Comparison of ENCODE assay signal across 17 cellular contexts in the genomic region with DNA sequence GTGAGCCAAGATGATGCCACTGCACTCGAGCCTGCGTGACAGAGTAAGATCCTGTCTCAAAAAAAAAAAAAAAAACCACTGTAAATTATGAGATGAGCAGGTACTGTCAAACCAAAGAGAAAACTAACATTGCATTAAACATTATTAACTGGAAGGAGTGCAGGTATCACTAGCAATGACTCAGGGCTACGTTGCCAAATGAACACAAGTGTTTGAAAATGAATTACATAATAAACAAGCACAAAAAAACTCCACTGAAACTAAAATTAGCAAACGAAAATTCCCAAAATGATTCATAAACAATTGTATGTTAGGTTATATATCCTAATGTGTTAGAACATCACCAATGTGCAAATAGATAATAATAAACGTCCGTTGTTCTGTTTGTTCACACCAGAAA. TPM values are rescaled to one million over a fixed set of nuclear protein-coding genes. Genes with fewer than 3 reads are reported as not detected.
A peak's percentile ranks its signal among the peaks of the same experiment; 100 is the strongest.
DNase-seq lines count a peak whose midpoint lies in the region; ATAC-seq and TF ChIP-seq lines count a peak whose summit lies in the region.
"Had no signal": no experiment of that assay in that cellular context is flagged by ENCODE, and none has a peak within 500 bp of the region (broad histone marks: within the 10 kb centered on the region; RNA-seq: fewer than 3 reads in every experiment).

No MANE protein-coding gene starts in this region.

- H3K4me3 ChIP-seq in SK-N-SH (ENCODE audit: low read depth in 2 of 2, low read length in 1 of 2) = no peak overlapping the region
- no peak overlapping the region for H3K4me3 ChIP-seq in RWPE2 (ENCODE audit: severe bottlenecking)
- no peak overlapping the region for H3K4me3 ChIP-seq in skeletal muscle satellite cell (ENCODE audit: low read length)
- H3K4me3 ChIP-seq: SJSA1 had no signal

- no peaks in the 10 kb centered on the region for H3K9me3 ChIP-seq in SK-N-SH
- H3K9me3 ChIP-seq in RWPE2 (ENCODE audit: severe bottlenecking) = no peaks in the 10 kb centered on the region
- H3K9me3 ChIP-seq in skeletal muscle satellite cell (replicated peaks; ENCODE audit: low read length) = no peaks in the 10 kb centered on the region
- H3K9me3 ChIP-seq: SJSA1 had no signal

- H3K27ac ChIP-seq in SK-N-SH (ENCODE audit: low read depth in 2 of 2, low read length in 1 of 2) (peak overlapping the region; percentile 77 to 82), RWPE2 (ENCODE audit: poor library complexity, severe bottlenecking) (peak overlapping the region; percentile 72)
- H3K27ac ChIP-seq: SJSA1 had no signal

- H3K27me3 ChIP-seq in SK-N-SH (ENCODE audit: insufficient read depth) (no peaks in the 10 kb centered on the region), RWPE2 (ENCODE audit: insufficient read depth, poor library complexity, severe bottlenecking) (no peaks in the 10 kb centered on the region), skeletal muscle satellite cell (ENCODE audit: control insufficient read depth, insufficient read depth, low read length) (no peaks in the 10 kb centered on the region)
- H3K27me3 ChIP-seq: SJSA1 had no signal

- H2AFZ ChIP-seq in SK-N-SH (ENCODE audit: low read depth) = no peak overlapping the region

- DNase-seq in SK-N-SH (no peak), RWPE2 (ENCODE audit: low spot score) (no peak), omental fat pad (ENCODE audit: low spot score) (no peak), type B pancreatic cell (ENCODE audit: extremely low spot score, unreplicated experiment) (no peak)
- no peak for DNase-seq in central memory CD8-positive, alpha-beta T cell (ENCODE audit: low spot score in 2 of 2)
- DNase-seq in activated naive CD4-positive, alpha-beta T cell treated with anti-CD3 and anti-CD28 coated beads, Interleukin-2, amount 50 U/mL, for 72 hours (ENCODE audit: low spot score in 2 of 2) = no peak
- DNase-seq: Calu3, KBM-7, MV-4-11, NCI-H1694 treated with DMSO at 0.1 percent for 48 hours, NCI-H2227 treated with DMSO at 0.1 percent for 48 hours, NCI-H510A treated with DMSO at 0.1 percent for 48 hours, NCI-H774 had no signal

- TF ChIP-seq EP300 in SK-N-SH (IDR thresholded peaks at IDR 0.05; ENCODE audit: borderline replicate concordance in 1 of 2, low read depth in 1 of 2, low read length in 1 of 2) = no peak

- POLR2A ChIA-PET in SK-N-SH (lab: Yijun Ruan, JAX) = interaction anchor here (1.0 kb wide), 1 partner anchor 50 kb away, joined by 3 read pairs; no protein-coding TSS in a partner anchor

- H3K9me2 ChIP-seq in SK-N-SH = no peaks in the 10 kb centered on the region

- TF ChIP-seq CTCF in SK-N-SH (IDR thresholded peaks at IDR 0.05) (no peak), RWPE2 (IDR thresholded peaks at IDR 0.05; ENCODE audit: poor library complexity, severe bottlenecking) (no peak), omental fat pad (IDR thresholded peaks at IDR 0.05) (no peak), type B pancreatic cell (conservative IDR thresholded peaks at IDR 0.05) (no peak)

- H3K4me1 ChIP-seq in SK-N-SH (ENCODE audit: control insufficient read depth in 1 of 2, insufficient read depth in 2 of 2, low read depth in 1 of 2, low read length in 1 of 2) (peaks cover 10 to 25% of the 10 kb centered on the region in 2 experiments), RWPE2 (ENCODE audit: insufficient read depth, poor library complexity, severe bottlenecking) (peaks cover 42% of the 10 kb centered on the region), skeletal muscle satellite cell (ENCODE audit: control insufficient read depth, insufficient read depth, low read length) (peaks cover 31% of the 10 kb centered on the region)

- CTCF ChIA-PET in SK-N-SH (lab: Yijun Ruan, JAX) = no interaction called here

- no peak for TF ChIP-seq RAD21 in SK-N-SH (IDR thresholded peaks at IDR 0.05; ENCODE audit: low read length)

- 0 out of 2 replicates have a peak overlapping the region, but pooled peaks have one; percentile 32 for H3K4me2 ChIP-seq in SK-N-SH
- H3K4me2 ChIP-seq in skeletal muscle satellite cell (ENCODE audit: low read length) = peak overlapping the region; percentile 52

- H3K27ac Mint-ChIP-seq in central memory CD8-positive, alpha-beta T cell (ENCODE audit: low read depth) = peak overlapping the region; percentile 32
- H3K27ac Mint-ChIP-seq in activated naive CD4-positive, alpha-beta T cell treated with anti-CD3 and anti-CD28 coated beads, Interleukin-2, amount 50 U/mL, for 72 hours = no peak overlapping the region
- H3K27ac Mint-ChIP-seq in type B pancreatic cell = no peak overlapping the region
- H3K27ac Mint-ChIP-seq: B cell had no signal

- no peaks in the 10 kb centered on the region for H3K9me3 Mint-ChIP-seq in central memory CD8-positive, alpha-beta T cell
- no peaks in the 10 kb centered on the region for H3K9me3 Mint-ChIP-seq in activated naive CD4-positive, alpha-beta T cell treated with anti-CD3 and anti-CD28 coated beads, Interleukin-2, amount 50 U/mL, for 72 hours
- no peaks in the 10 kb centered on the region for H3K9me3 Mint-ChIP-seq in type B pancreatic cell

- no peaks in the 10 kb centered on the region for H3K79me2 ChIP-seq in SK-N-SH (ENCODE audit: insufficient read depth)

- H4K20me1 ChIP-seq in SK-N-SH (ENCODE audit: insufficient read depth) = no peaks in the 10 kb centered on the region

- H3K9ac ChIP-seq in SK-N-SH = no peak overlapping the region; the same call in 1 of the 2 replicates
- no peak overlapping the region for H3K9ac ChIP-seq in skeletal muscle satellite cell (ENCODE audit: low read depth, low read length)

- peaks cover 17% of the 10 kb centered on the region for H3K36me3 Mint-ChIP-seq in central memory CD8-positive, alpha-beta T cell (ENCODE audit: insufficient read depth)
- peaks cover 12 to 15% of the 10 kb centered on the region in 2 donors for H3K36me3 Mint-ChIP-seq in activated naive CD4-positive, alpha-beta T cell treated with anti-CD3 and anti-CD28 coated beads, Interleukin-2, amount 50 U/mL, for 72 hours
- H3K36me3 Mint-ChIP-seq in type B pancreatic cell = peaks cover 18% of the 10 kb centered on the region

- no peaks in the 10 kb centered on the region for H3K27me3 Mint-ChIP-seq in central memory CD8-positive, alpha-beta T cell
- no peaks in the 10 kb centered on the region for H3K27me3 Mint-ChIP-seq in type B pancreatic cell
- H3K27me3 Mint-ChIP-seq: B cell had no signal

- ATAC-seq in SK-N-SH treated with all-trans-retinoic acid at 6 μM for 48 hours (no peak), RWPE2 (ENCODE audit: low read depth) (peak; percentile 52), omental fat pad (ENCODE audit: low FRiP score) (no peak)
- no peak for ATAC-seq in central memory CD8-positive, alpha-beta T cell (replicated peaks; ENCODE audit: extremely low read depth, poor library complexity, severe bottlenecking)
- ATAC-seq in activated naive CD4-positive, alpha-beta T cell treated with anti-CD3 and anti-CD28 coated beads, Interleukin-2, amount 50 U/mL, for 72 hours = no peak

- 60% methylated on average over 6 of the region's 6 CpGs for WGBS in SK-N-SH (ENCODE audit: low lambda C conversion rate)

- H3K36me3 ChIP-seq in SK-N-SH (replicated peaks in 1 of 2; ENCODE audit: control insufficient read depth in 1 of 2, insufficient read depth in 2 of 2, low read length in 1 of 2) = peaks cover 0 to 8% of the 10 kb centered on the region in 2 experiments
- peaks cover 38% of the 10 kb centered on the region for H3K36me3 ChIP-seq in RWPE2 (ENCODE audit: low read depth)
- H3K36me3 ChIP-seq in skeletal muscle satellite cell (ENCODE audit: insufficient read depth, low read length) = peaks cover 3% of the 10 kb centered on the region

- no peaks in the 10 kb centered on the region for H3K4me1 Mint-ChIP-seq in central memory CD8-positive, alpha-beta T cell
- peaks cover 11% of the 10 kb centered on the region for H3K4me1 Mint-ChIP-seq in type B pancreatic cell (ENCODE audit: unreplicated experiment)
- H3K4me1 Mint-ChIP-seq: B cell had no signal

- H3K4me3 Mint-ChIP-seq in central memory CD8-positive, alpha-beta T cell = no peak overlapping the region
- H3K4me3 Mint-ChIP-seq in type B pancreatic cell = no peak overlapping the region
- H3K4me3 Mint-ChIP-seq: B cell had no signal

- peaks cover 35% of the 10 kb centered on the region for H3F3A ChIP-seq in SK-N-SH (replicated peaks; ENCODE audit: insufficient read depth)

TF ChIP-seq in SK-N-SH, 30 proteins besides CTCF, POLR2A, EP300 and RAD21 (continues in another document):
- TF ChIP-seq PBX3 (IDR thresholded peaks at IDR 0.05) = no peak

TF ChIP-seq in SK-N-SH treated with all-trans-retinoic acid at 6 μM for 48 hours, 23 proteins besides CTCF, POLR2A, EP300 and RAD21 (continues in another document):
- TF ChIP-seq OSR1 (CRISPR knock-in tag; IDR thresholded peaks at IDR 0.05) = no peak
- no peak for TF ChIP-seq SNAI2 (CRISPR knock-in tag; IDR thresholded peaks at IDR 0.05)
- TF ChIP-seq TCF4 (CRISPR knock-in tag; IDR thresholded peaks at IDR 0.05; ENCODE audit: borderline replicate concordance) = no peak
- TF ChIP-seq GLIS3 (CRISPR knock-in tag; IDR thresholded peaks at IDR 0.05) = no peak
- TF ChIP-seq RARB (CRISPR knock-in tag; IDR thresholded peaks at IDR 0.05) = no peak
- TF ChIP-seq CSDC2 (CRISPR knock-in tag; IDR thresholded peaks at IDR 0.05) = no peak
- no peak for TF ChIP-seq ZC3H10 (CRISPR knock-in tag; IDR thresholded peaks at IDR 0.05)
- TF ChIP-seq ZNF70 (CRISPR knock-in tag; IDR thresholded peaks at IDR 0.05) = no peak
- no peak for TF ChIP-seq ZNF8 (CRISPR knock-in tag; IDR thresholded peaks at IDR 0.05)

RNA-seq across cellular contexts. Expression of gene NSUN6, which starts 42.8 kb away (rescaled TPM):
- polyA plus RNA-seq in SK-N-SH (2012; rRNA removed) = 5.3 and 7.8 TPM in 2 replicates
- polyA plus RNA-seq in SK-N-SH (2012; cell fraction: cytosol; rRNA removed) = 5.7 and 6.6 TPM in 2 replicates
- 8.7 and 16.3 TPM in 2 replicates for polyA plus RNA-seq in SK-N-SH (2012; cell fraction: nucleus; rRNA removed)
- 7.9 and 9.8 TPM in 2 replicates for total RNA-seq in skeletal muscle satellite cell (2012; rRNA removed)
- total RNA-seq in omental fat pad (10 to 100 TPM in 1 of 4 donors, 1 to 10 TPM in 3; 7.3 to 17.8 (median 7.9) TPM), type B pancreatic cell (ENCODE audit: low replicate concordance) (10.6 and 14.3 TPM in 2 replicates)
- 10 to 100 TPM; 18.2 to 19.2 TPM for total RNA-seq in activated naive CD4-positive, alpha-beta T cell treated with anti-CD3 and anti-CD28 coated beads, Interleukin-2, amount 50 U/mL, for 72 hours

RNA-seq across cellular contexts. Expression of gene ARL5B, which starts 50.6 kb away (rescaled TPM):
- 4.9 and 6.6 TPM in 2 replicates for polyA plus RNA-seq in SK-N-SH (2012; rRNA removed)
- polyA plus RNA-seq in SK-N-SH (2012; cell fraction: cytosol; rRNA removed) = 6.1 and 8.5 TPM in 2 replicates
- 6.2 and 19.5 TPM in 2 replicates for polyA plus RNA-seq in SK-N-SH (2012; cell fraction: nucleus; rRNA removed)
- 9.0 and 10.6 TPM in 2 replicates for total RNA-seq in skeletal muscle satellite cell (2012; rRNA removed)
- 10 to 100 TPM; 10.7 to 37.3 (median 18.2) TPM for total RNA-seq in omental fat pad
- 10 to 100 TPM; 13.3 to 19.2 TPM for total RNA-seq in activated naive CD4-positive, alpha-beta T cell treated with anti-CD3 and anti-CD28 coated beads, Interleukin-2, amount 50 U/mL, for 72 hours
- total RNA-seq in type B pancreatic cell (ENCODE audit: low replicate concordance) = 34.9 and 38.0 TPM in 2 replicates
